9 cellular contexts compared by ENCODE assay signal in the genomic region with DNA sequence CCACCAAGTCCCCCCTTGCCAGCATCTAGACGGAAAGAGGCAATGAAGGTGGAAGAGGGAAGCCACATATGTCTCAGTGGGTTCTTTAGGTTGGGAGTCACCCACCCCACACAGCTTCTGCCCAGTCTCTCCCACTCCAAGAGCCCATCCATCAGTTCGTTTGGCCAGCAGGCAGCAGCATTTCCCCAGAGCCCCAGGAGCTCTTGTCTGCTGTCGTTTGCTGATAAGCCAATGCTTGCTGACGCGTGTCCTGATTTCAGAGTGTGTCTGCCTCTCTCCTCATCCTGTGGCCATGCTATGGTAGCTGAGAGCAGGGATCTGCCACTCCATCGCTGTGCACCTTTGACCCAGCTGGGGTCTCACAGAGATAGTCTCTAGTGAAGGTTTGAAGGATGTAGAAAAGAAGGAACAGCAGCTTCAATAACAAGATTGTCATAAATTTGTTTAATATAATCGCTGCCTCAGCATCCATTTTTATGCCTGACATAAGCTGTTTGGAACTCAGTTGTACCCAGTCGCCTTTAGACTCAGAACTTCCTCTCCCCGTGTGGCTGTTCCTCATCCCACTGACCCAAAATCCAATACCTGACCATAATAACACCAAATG. TPM values are rescaled to one million over a fixed set of nuclear protein-coding genes. Genes with fewer than 3 reads are reported as not detected.
DNase-seq lines count a peak whose midpoint lies in the region; ATAC-seq lines count a peak whose summit lies in the region.
"Had no signal": no experiment of that assay in that cellular context is flagged by ENCODE, and none has a peak within 500 bp of the region (broad histone marks: within the 10 kb centered on the region; RNA-seq: fewer than 3 reads in every experiment).

No MANE protein-coding gene starts in this region.

- peak overlapping the region; percentile 97 to 98 for H3K27ac Mint-ChIP-seq in stimulated activated naive CD8-positive, alpha-beta T cell treated with anti-CD3 and anti-CD28 coated beads, Interleukin-15, amount 100 ng/mL, for 72 hours

- ATAC-seq in Right ventricle myocardium inferior = peak; percentile 65
- ATAC-seq in stimulated activated naive CD8-positive, alpha-beta T cell treated with anti-CD3 and anti-CD28 coated beads, Interleukin-15, amount 100 ng/mL, for 72 hours = no peak
- ATAC-seq in HG02970 (IDR thresholded peaks at IDR 0.05; ENCODE audit: low FRiP score, unreplicated experiment) = no peak
- ATAC-seq in HG02571 (IDR thresholded peaks at IDR 0.05; ENCODE audit: unreplicated experiment) = no peak

- intact Hi-C loops in Right ventricle myocardium inferior (cut with DNase I) (no loop called here), cardiac septum (cut with DNase I) (no loop called here)

- H3K27me3 Mint-ChIP-seq in stimulated activated naive CD8-positive, alpha-beta T cell treated with anti-CD3 and anti-CD28 coated beads, Interleukin-15, amount 100 ng/mL, for 72 hours = no peaks in the 10 kb centered on the region

- H3K9me3 Mint-ChIP-seq in stimulated activated naive CD8-positive, alpha-beta T cell treated with anti-CD3 and anti-CD28 coated beads, Interleukin-15, amount 100 ng/mL, for 72 hours = peaks cover 15 to 19% of the 10 kb centered on the region in 2 donors

- H3K4me1 Mint-ChIP-seq in stimulated activated naive CD8-positive, alpha-beta T cell treated with anti-CD3 and anti-CD28 coated beads, Interleukin-15, amount 100 ng/mL, for 72 hours = peaks cover 94% of the 10 kb centered on the region

- H3K4me3 Mint-ChIP-seq in stimulated activated naive CD8-positive, alpha-beta T cell treated with anti-CD3 and anti-CD28 coated beads, Interleukin-15, amount 100 ng/mL, for 72 hours = peak overlapping the region; percentile 71 to 74

- DNase-seq in Right ventricle myocardium inferior (ENCODE audit: missing footprints) = no peak
- DNase-seq in cardiac septum (ENCODE audit: low spot score) = no peak
- peak; percentile 40 to 47 for DNase-seq in Kasumi-1 (lab: John Stamatoyannopoulos, UW)
- peak; percentile 17 for DNase-seq in central memory CD4-positive, alpha-beta T cell
- DNase-seq in stimulated activated naive CD8-positive, alpha-beta T cell treated with anti-CD3 and anti-CD28 coated beads, Interleukin-15, amount 100 ng/mL, for 72 hours = peak in 1 of 2 donors; percentile 25
- no peak for DNase-seq in NCI-H2196 (lab: John Stamatoyannopoulos, UW; ENCODE audit: unreplicated experiment)
- DNase-seq: NCI-H1436 had no signal

RNA-seq across cellular contexts. Expression of a gene that starts 39.4 kb away (rescaled TPM):
- 0.27 TPM for total RNA-seq in Right ventricle myocardium inferior
- total RNA-seq in cardiac septum = 1.7 TPM

Comparison
In these comparisons a context has a peak if more than half of its experiments do, and no peak if none do; other contexts are left out.
1. DNase-seq: peak in Kasumi-1 (2 of 2) and central memory CD4-positive, alpha-beta T cell (single experiment); none in Right ventricle myocardium inferior (single experiment), cardiac septum (single experiment) and NCI-H2196 (single experiment).